ENCODE assay signal across 1 cellular context in the genomic region with DNA sequence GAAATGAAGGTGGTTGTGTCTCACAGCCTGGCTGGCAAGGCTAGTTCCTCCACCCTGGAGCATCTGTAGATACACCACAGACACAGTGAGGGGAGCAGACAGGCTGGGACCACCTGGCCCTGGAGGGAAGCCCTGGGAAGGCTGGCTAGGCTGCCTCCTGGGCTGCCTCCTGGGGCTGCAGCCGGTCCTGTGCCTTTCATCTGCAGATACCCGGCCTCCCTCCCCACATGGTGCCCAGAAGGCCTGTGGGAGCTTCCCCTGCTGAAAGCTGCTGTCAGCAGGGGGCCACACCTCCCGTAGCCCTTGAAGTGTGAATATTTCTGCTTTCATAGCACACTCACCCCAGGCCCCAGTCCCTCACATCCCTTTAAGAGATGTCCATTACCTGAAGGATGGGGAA.
TF ChIP-seq lines count a peak whose summit lies in the region.

No MANE protein-coding gene starts in this region.

TF ChIP-seq in IMR-90, 13 proteins besides CTCF, POLR2A, EP300 and RAD21:
- TF ChIP-seq, protein P1, sequence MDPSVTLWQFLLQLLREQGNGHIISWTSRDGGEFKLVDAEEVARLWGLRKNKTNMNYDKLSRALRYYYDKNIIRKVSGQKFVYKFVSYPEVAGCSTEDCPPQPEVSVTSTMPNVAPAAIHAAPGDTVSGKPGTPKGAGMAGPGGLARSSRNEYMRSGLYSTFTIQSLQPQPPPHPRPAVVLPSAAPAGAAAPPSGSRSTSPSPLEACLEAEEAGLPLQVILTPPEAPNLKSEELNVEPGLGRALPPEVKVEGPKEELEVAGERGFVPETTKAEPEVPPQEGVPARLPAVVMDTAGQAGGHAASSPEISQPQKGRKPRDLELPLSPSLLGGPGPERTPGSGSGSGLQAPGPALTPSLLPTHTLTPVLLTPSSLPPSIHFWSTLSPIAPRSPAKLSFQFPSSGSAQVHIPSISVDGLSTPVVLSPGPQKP (IDR thresholded peaks at IDR 0.05; ENCODE audit: borderline replicate concordance, low read depth, low read length): no peak
- TF ChIP-seq NFE2L2 (IDR thresholded peaks at IDR 0.05; ENCODE audit: low read depth, low read length) (no peak), SMC3 (IDR thresholded peaks at IDR 0.05; ENCODE audit: low read depth, low read length) (no peak), MAZ (IDR thresholded peaks at IDR 0.05; ENCODE audit: borderline replicate concordance, low read depth, low read length) (no peak), BHLHE40 (IDR thresholded peaks at IDR 0.05; ENCODE audit: low read depth, low read length) (no peak), CHD1 (IDR thresholded peaks at IDR 0.05; ENCODE audit: low read depth, low read length) (no peak), MXI1 (IDR thresholded peaks at IDR 0.05; ENCODE audit: borderline replicate concordance, low read depth, low read length) (no peak), CEBPB (IDR thresholded peaks at IDR 0.05; ENCODE audit: low read depth, low read length) (no peak), FOS (IDR thresholded peaks at IDR 0.05; ENCODE audit: low read depth, low read length) (no peak), RCOR1 (IDR thresholded peaks at IDR 0.05; ENCODE audit: insufficient replicate concordance, low read length) (no peak), MAFK (IDR thresholded peaks at IDR 0.05; ENCODE audit: low read depth, low read length) (no peak), RFX5 (IDR thresholded peaks at IDR 0.05; ENCODE audit: low read depth, low read length) (no peak)
